In genomic region chr7:135719688-135720087, GRCh38 we compare ENCODE assay signal across 17 cellular contexts. TPM values are rescaled to one million over a fixed set of nuclear protein-coding genes. Genes with fewer than 3 reads are reported as not detected.
DNase-seq lines count a peak whose midpoint lies in the region; ATAC-seq and TF ChIP-seq lines count a peak whose summit lies in the region.
"Had no signal": no experiment of that assay in that cellular context is flagged by ENCODE, and none has a peak within 500 bp of the region (broad histone marks: within the 10 kb centered on the region; RNA-seq: fewer than 3 reads in every experiment).

No MANE protein-coding gene starts in this region.

- no peak overlapping the region for H3K18ac ChIP-seq in neuronal stem cell (ENCODE audit: low read length)

- no peaks in the 10 kb centered on the region for H3K27me3 Mint-ChIP-seq in brain

- peaks cover 40% of the 10 kb centered on the region for H3K4me1 Mint-ChIP-seq in brain

- no peak overlapping the region for H4K91ac ChIP-seq in neuronal stem cell (ENCODE audit: low read depth, low read length, poor library complexity)

- H3K27me3 ChIP-seq in neuronal stem cell (ENCODE audit: control insufficient read depth in 3 of 3, insufficient read depth in 3 of 3, low read depth in 1 of 3, low read length in 3 of 3) (peaks cover 0 to 6% (median 0%) of the 10 kb centered on the region in 3 experiments), BE2C (no peaks in the 10 kb centered on the region), left lung (no peaks in the 10 kb centered on the region)
- H3K27me3 ChIP-seq: BLaER1 treated with 17β-estradiol and CSF1 and Interleukin-3, amounts not matched to agents 10 nM and 100 nM had no signal

- H3K9me3 Mint-ChIP-seq in brain = no peaks in the 10 kb centered on the region
- H3K9me3 Mint-ChIP-seq: CD4-positive, alpha-beta T cell; GM23338 had no signal

- no peak overlapping the region for H3K27ac ChIP-seq in HEK293 (ENCODE audit: extremely low read depth, low read depth, low read length)
- H3K27ac ChIP-seq in neuronal stem cell (replicated peaks; ENCODE audit: low read length) = no peak overlapping the region
- H3K27ac ChIP-seq in left lung = no peak overlapping the region
- H3K27ac ChIP-seq: BLaER1 treated with 17β-estradiol and CSF1 and Interleukin-3, amounts not matched to agents 10 nM and 100 nM had no signal

- peak overlapping the region; percentile 58 for H2AFZ ChIP-seq in neuronal stem cell (ENCODE audit: low read length)
- H2AFZ ChIP-seq: GM23338 had no signal

- H3K4me2 ChIP-seq in neuronal stem cell (ENCODE audit: insufficient read depth, low read length, poor library complexity, severe bottlenecking) = no peak overlapping the region
- H3K4me2 ChIP-seq: BLaER1 treated with 17β-estradiol and CSF1 and Interleukin-3, amounts not matched to agents 10 nM and 100 nM; GM23338 had no signal

- no CpG with 5 or more reads among the region's 2 CpGs for WGBS in neuronal stem cell (ENCODE audit: extremely low coverage in 2 of 2, insufficient read length in 2 of 2, insufficient replicate concordance in 1 of 2), 2 donors

- CTCF ChIA-PET in HEK293 (lab: Yijun Ruan, JAX) = interaction anchor here (1.1 to 2.2 kb wide), 2 partner anchors 8 kb away, joined by 3 to 10 read pairs; partner anchors contain the start of gene SLC13A4

- no peak overlapping the region for H2BK15ac ChIP-seq in neuronal stem cell (ENCODE audit: low read length)

- no peak overlapping the region for H3K4ac ChIP-seq in neuronal stem cell (ENCODE audit: low read length)

- no peak overlapping the region for H2BK12ac ChIP-seq in neuronal stem cell (ENCODE audit: low read length)

- H3K27ac Mint-ChIP-seq in brain = peak overlapping the region in 4 of 5 experiments; percentile 5 to 87 (median 72)
- H3K27ac Mint-ChIP-seq: CD4-positive, alpha-beta T cell; GM23338 had no signal

- no peaks in the 10 kb centered on the region for H3K79me1 ChIP-seq in neuronal stem cell (ENCODE audit: low read depth, low read length)

- H3K4me1 ChIP-seq in HEK293 (ENCODE audit: control insufficient read depth, insufficient read depth, low read length) (peaks cover 10% of the 10 kb centered on the region), neuronal stem cell (ENCODE audit: control insufficient read depth in 2 of 2, insufficient read depth in 1 of 2, low read depth in 1 of 2, low read length in 2 of 2) (peaks cover 12 to 13% of the 10 kb centered on the region in 2 donors), BE2C (no peaks in the 10 kb centered on the region; the same call in 1 of the 2 replicates), left lung (no peaks in the 10 kb centered on the region)
- H3K4me1 ChIP-seq: BLaER1 treated with 17β-estradiol and CSF1 and Interleukin-3, amounts not matched to agents 10 nM and 100 nM had no signal

- H3K36me3 Mint-ChIP-seq in brain = no peaks in the 10 kb centered on the region

- TF ChIP-seq CTCF in HEK293 (tag by site-specific recombination; IDR thresholded peaks at IDR 0.05) = no peak
- TF ChIP-seq CTCF in brain (conservative IDR thresholded peaks at IDR 0.05) = no peak
- no peak for TF ChIP-seq CTCF in BE2C (IDR thresholded peaks at IDR 0.05; ENCODE audit: low read depth, low read length)
- TF ChIP-seq CTCF in left lung (IDR thresholded peaks at IDR 0.05) = no peak

- H2AK5ac ChIP-seq in neuronal stem cell (ENCODE audit: low read depth, low read length) = no peak overlapping the region

- H4K8ac ChIP-seq in neuronal stem cell (ENCODE audit: low read depth, low read length) = no peak overlapping the region

- no peak overlapping the region for H3K9ac ChIP-seq in neuronal stem cell (ENCODE audit: low read depth, low read length, poor library complexity)
- H3K9ac ChIP-seq: BLaER1 treated with 17β-estradiol and CSF1 and Interleukin-3, amounts not matched to agents 10 nM and 100 nM had no signal

- POLR2A ChIA-PET in HEK293 (lab: Yijun Ruan, JAX) = no interaction called here

- H3K14ac ChIP-seq in neuronal stem cell (ENCODE audit: low read length) = no peak overlapping the region

- no peak for ATAC-seq in left lung
- ATAC-seq: HepG2 had no signal

- H3K9me3 ChIP-seq in HEK293 (ENCODE audit: control insufficient read depth, insufficient read depth, low read depth, low read length) (no peaks in the 10 kb centered on the region), neuronal stem cell (replicated peaks in 1 of 2; ENCODE audit: control insufficient read depth in 2 of 2, insufficient read depth in 1 of 2, low read depth in 1 of 2, low read length in 2 of 2) (no peaks in the 10 kb centered on the region), BE2C (no peaks in the 10 kb centered on the region), left lung (no peaks in the 10 kb centered on the region)
- H3K9me3 ChIP-seq: BLaER1 treated with 17β-estradiol and CSF1 and Interleukin-3, amounts not matched to agents 10 nM and 100 nM had no signal

- H3K23ac ChIP-seq in neuronal stem cell (ENCODE audit: low read depth, low read length, poor library complexity) = no peak overlapping the region

- intact Hi-C loops in left lung (cut with DNase I) = no loop called here

- no peak overlapping the region for H2BK5ac ChIP-seq in neuronal stem cell (ENCODE audit: low read length)

- H3K4me3 ChIP-seq in HEK293 (ENCODE audit: low read depth, low read length) (no peak overlapping the region), neuronal stem cell (ENCODE audit: low read length in 2 of 2) (no peak overlapping the region), BE2C (ENCODE audit: low read depth, low read length) (no peak overlapping the region), left lung (no peak overlapping the region)
- H3K4me3 ChIP-seq: BLaER1 treated with 17β-estradiol and CSF1 and Interleukin-3, amounts not matched to agents 10 nM and 100 nM; GM23338 had no signal

- DNase-seq in OCI-M1 (lab: John Stamatoyannopoulos, UW) = peak; percentile 3
- DNase-seq in neuronal stem cell (ENCODE audit: low spot score) = no peak
- no peak for DNase-seq in BE2C
- no peak for DNase-seq in left lung
- no peak for DNase-seq in stimulated activated CD8-positive, alpha-beta memory T cell treated with anti-CD3 and anti-CD28 coated beads, Interleukin-4, amount 100 ng/mL, for 48 hours
- DNase-seq: 8988T; AML-193; Calu3; CD4-positive, alpha-beta T cell; DMS 273 treated with DMSO at 0.1 percent for 48 hours; H7 had no signal

- H3K36me3 ChIP-seq in HEK293 (ENCODE audit: control insufficient read depth in 2 of 2, insufficient read depth in 1 of 2, low read length in 2 of 2) = peaks cover 0 to 39% of the 10 kb centered on the region in 2 experiments; a peak in 1 of 3 replicates
- no peaks in the 10 kb centered on the region for H3K36me3 ChIP-seq in neuronal stem cell (replicated peaks in 1 of 2; ENCODE audit: control insufficient read depth in 2 of 2, insufficient read depth in 2 of 2, low read length in 2 of 2)
- no peaks in the 10 kb centered on the region for H3K36me3 ChIP-seq in BE2C
- no peaks in the 10 kb centered on the region for H3K36me3 ChIP-seq in left lung
- H3K36me3 ChIP-seq: BLaER1 treated with 17β-estradiol and CSF1 and Interleukin-3, amounts not matched to agents 10 nM and 100 nM had no signal

- H2BK120ac ChIP-seq in neuronal stem cell (ENCODE audit: low read depth, low read length) = no peak overlapping the region

- no peak overlapping the region for H3K4me3 Mint-ChIP-seq in brain
- H3K4me3 Mint-ChIP-seq: CD4-positive, alpha-beta T cell; GM23338 had no signal

TF ChIP-seq in HEK293, 187 proteins besides CTCF, POLR2A, EP300 and RAD21:
- TF ChIP-seq ZNF624 (tag by site-specific recombination; IDR thresholded peaks at IDR 0.05) (no peak), ZNF596 (tag by site-specific recombination; IDR thresholded peaks at IDR 0.05) (peak; percentile 64), ZNF664 (tag by site-specific recombination; IDR thresholded peaks at IDR 0.05) (no peak), ZNF10 (tag by site-specific recombination; IDR thresholded peaks at IDR 0.05) (no peak), ELK4 (IDR thresholded peaks at IDR 0.05; ENCODE audit: borderline replicate concordance, low read depth, low read length) (no peak), ZNF366 (tag by site-specific recombination; conservative IDR thresholded peaks at IDR 0.05) (peak; percentile 49; the same call in 1 of the 2 replicates), ZSCAN4 (tag by site-specific recombination; IDR thresholded peaks at IDR 0.05) (peak; percentile 80)

RNA-seq across cellular contexts. Expression of gene SLC13A4, which starts 8.3 kb away (rescaled TPM):
- polyA plus RNA-seq in brain (ENCODE audit: insufficient read depth, low read depth, low replicate concordance) = 7.1 TPM
- 5.0 TPM for polyA plus RNA-seq in neuronal stem cell (2013, experiment 1 of 2)
- 4.6 TPM for polyA plus RNA-seq in neuronal stem cell (2013, experiment 2 of 2)
- polyA plus RNA-seq in BE2C (2012; ENCODE audit: insufficient read depth, insufficient read length, low read depth) = 0.45 TPM
- total RNA-seq in left lung = not detected
- total RNA-seq: Calu3; CD4-positive, alpha-beta T cell; Daoy; HepG2 had no signal

RNA-seq across cellular contexts. Expression of gene FAM180A, which starts 28.9 kb away (rescaled TPM):
- polyA plus RNA-seq in brain (ENCODE audit: insufficient read depth, low read depth, low replicate concordance) = not detected
- not detected for polyA plus RNA-seq in neuronal stem cell (2013, experiment 1 of 2)
- polyA plus RNA-seq in neuronal stem cell (2013, experiment 2 of 2) = not detected
- polyA plus RNA-seq in BE2C (2012; ENCODE audit: insufficient read depth, insufficient read length, low read depth) = not detected
- 1 to 10 TPM; 2.7 to 6.8 TPM for total RNA-seq in left lung
- total RNA-seq: Calu3; CD4-positive, alpha-beta T cell; Daoy; GM23338; H7; HepG2 had no signal
- polyA plus RNA-seq: GM23338, HepG2 had no signal

RNA-seq across cellular contexts. Expression of gene STMP1, which starts 57.4 kb away (rescaled TPM):
- 48.3 TPM for polyA plus RNA-seq in brain (ENCODE audit: insufficient read depth, low read depth, low replicate concordance)
- polyA plus RNA-seq in neuronal stem cell (2013, experiment 1 of 2) = 60.7 TPM
- 60.6 TPM for polyA plus RNA-seq in neuronal stem cell (2013, experiment 2 of 2)
- polyA plus RNA-seq in BE2C (2012; ENCODE audit: insufficient read depth, insufficient read length, low read depth) = 63.2 TPM
- total RNA-seq in left lung = 10 to 100 TPM; 35.0 to 37.0 TPM
